Comparison of ENCODE assay signal across 15 cellular contexts in the genomic region with DNA sequence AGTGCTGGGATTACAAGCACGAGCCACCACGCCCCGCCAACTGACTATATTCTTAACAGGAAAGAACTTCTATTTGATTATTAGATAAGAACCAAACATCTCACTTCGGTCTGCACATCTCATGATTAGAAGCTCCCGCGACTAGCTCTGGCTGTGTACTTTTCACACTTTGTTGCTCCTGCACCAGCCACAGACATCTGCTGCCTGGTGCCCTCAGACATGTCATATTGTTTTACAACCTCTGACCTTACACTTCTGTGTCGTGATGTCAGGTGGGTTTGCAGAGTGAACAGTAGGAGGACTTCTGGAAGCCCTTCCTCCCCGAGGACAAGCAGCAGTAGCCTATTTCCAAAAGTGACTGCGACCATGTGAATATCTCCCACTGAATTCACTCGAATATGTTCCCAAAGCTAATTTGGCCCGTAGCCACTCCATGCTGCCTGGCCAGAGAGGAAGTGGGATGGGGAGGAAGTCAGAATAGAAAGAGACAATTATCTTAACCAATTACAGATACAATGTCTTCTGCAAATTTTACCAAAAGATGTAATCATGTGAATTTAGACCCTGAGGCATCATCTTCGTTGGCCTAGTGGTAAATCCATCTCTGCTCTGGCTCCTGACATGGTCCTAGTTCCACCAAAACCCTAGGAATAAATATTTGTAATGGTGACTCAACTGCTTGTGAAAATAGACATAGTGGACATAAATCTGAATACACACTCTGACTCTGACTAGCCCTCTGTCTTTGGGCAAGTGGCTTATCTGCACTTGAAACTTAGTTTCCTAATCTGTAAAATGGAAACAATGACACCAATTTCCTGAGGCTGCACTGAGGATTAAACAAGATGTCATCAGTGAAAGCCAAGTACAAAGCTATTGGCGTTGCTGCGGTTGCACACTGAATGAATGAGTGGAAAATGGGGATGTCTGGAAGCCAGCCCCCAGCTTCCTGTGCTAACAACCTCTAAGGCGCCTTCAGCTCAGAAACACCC.
A peak's percentile ranks its signal among the peaks of the same experiment; 100 is the strongest.
DNase-seq lines count a peak whose midpoint lies in the region; ATAC-seq and TF ChIP-seq lines count a peak whose summit lies in the region.
"Had no signal": no experiment of that assay in that cellular context is flagged by ENCODE, and none has a peak within 500 bp of the region (broad histone marks: within the 10 kb centered on the region; RNA-seq: fewer than 3 reads in every experiment).

No MANE protein-coding gene starts in this region.

- in situ Hi-C loops in KBM-7 (cut with MboI; ENCODE audit: low pct_unique_long_range_greater_than_20kb, low sequenced_read_pairs): no loop called here

- H3K27ac ChIP-seq in WERI-Rb-1: peak overlapping the region; percentile 5; the same call in 1 of the 2 replicates

- H3K36me3 Mint-ChIP-seq in natural killer cell: no peaks in the 10 kb centered on the region
- H3K36me3 Mint-ChIP-seq: mesothelial cell of epicardium had no signal

- H3K4me3 ChIP-seq in WERI-Rb-1 (ENCODE audit: low read depth, low read length): no peak overlapping the region

- DNase-seq in activated T-cell treated with anti-CD3 and anti-CD28 coated beads for 48 hours (ENCODE audit: low read depth) (peak; percentile 11), activated T-cell treated with anti-CD3 and anti-CD28 coated beads for 4 hours (no peak), KBM-7 (peak; percentile 70), WERI-Rb-1 (no peak), natural killer cell (no peak), GM19240 (ENCODE audit: insufficient read length, low spot score) (no peak), retina (no peak)
- DNase-seq: activated CD8-positive, alpha-beta memory T cell treated with anti-CD3 and anti-CD28 coated beads, Interleukin-2, amount 50 U/mL, for 4 hours; caudate nucleus; effector memory CD4-positive, alpha-beta T cell; GOT3; NCI-H1436 had no signal

- peak overlapping the region in 1 of 2 donors; percentile 22 for H3K27ac Mint-ChIP-seq in natural killer cell
- H3K27ac Mint-ChIP-seq: mesothelial cell of epicardium, WTC11 had no signal

- H3K27me3 ChIP-seq in WERI-Rb-1 (ENCODE audit: insufficient read depth, low read depth, severe bottlenecking): no peaks in the 10 kb centered on the region

- TF ChIP-seq CTCF in WERI-Rb-1 (IDR thresholded peaks at IDR 0.05; ENCODE audit: low read depth, low read length) (no peak), natural killer cell (IDR thresholded peaks at IDR 0.05) (no peak)

- ATAC-seq in natural killer cell (peak in 2 of 3 donors; percentile 56 to 82), HG03039 (IDR thresholded peaks at IDR 0.05; ENCODE audit: unreplicated experiment) (no peak)
- ATAC-seq: WTC11 had no signal

- intact Hi-C loops in natural killer cell (cut with micrococcal nuclease): no loop called here

- H3K27me3 Mint-ChIP-seq in natural killer cell (ENCODE audit: low read depth in 2 of 2): peaks cover 3 to 9% of the 10 kb centered on the region in 2 donors

- peaks cover 4% of the 10 kb centered on the region in 2 donors for H3K9me3 Mint-ChIP-seq in natural killer cell

- no peaks in the 10 kb centered on the region for H3K4me1 Mint-ChIP-seq in natural killer cell
- H3K4me1 Mint-ChIP-seq: mesothelial cell of epicardium had no signal

- H3K9me3 ChIP-seq in WERI-Rb-1 (ENCODE audit: severe bottlenecking): no peaks in the 10 kb centered on the region

- peak overlapping the region; percentile 62 for H3K4me3 Mint-ChIP-seq in natural killer cell
- H3K4me3 Mint-ChIP-seq: mesothelial cell of epicardium, WTC11 had no signal

- H3K36me3 ChIP-seq in WERI-Rb-1: no peaks in the 10 kb centered on the region

Comparison
In these comparisons a context has a peak if more than half of its experiments do, and no peak if none do; other contexts are left out.
1. DNase-seq: peak in activated T-cell treated with anti-CD3 and anti-CD28 coated beads for 48 hours (single experiment) and KBM-7 (single experiment); none in activated T-cell treated with anti-CD3 and anti-CD28 coated beads for 4 hours (single experiment), WERI-Rb-1 (single experiment), natural killer cell (single experiment), GM19240 (single experiment) and retina (single experiment).